ENCODE assay signal across 1 cellular context in genomic region chr6:108561742-108562502, GRCh38.
A peak's percentile ranks its signal among the peaks of the same experiment; 100 is the strongest.
TF ChIP-seq lines count a peak whose summit lies in the region.

No MANE protein-coding gene starts in this region.

TF ChIP-seq in HepG2, 621 proteins besides CTCF, POLR2A, EP300 and RAD21 (continued from another document and continues in another):
- TF ChIP-seq ZBTB14 (CRISPR knock-in tag; IDR thresholded peaks at IDR 0.05) = peak; percentile 33; the same call in 1 of the 2 replicates
- TF ChIP-seq ZNF740 (CRISPR knock-in tag; IDR thresholded peaks at IDR 0.05) = peak; percentile 86
- TF ChIP-seq SRSF4 (IDR thresholded peaks at IDR 0.05; ENCODE audit: low read depth, low read length, poor library complexity, severe bottlenecking) = no peak
- TF ChIP-seq ZSCAN22 (CRISPR knock-in tag; IDR thresholded peaks at IDR 0.05) = no peak
- TF ChIP-seq GMEB1 (CRISPR knock-in tag; IDR thresholded peaks at IDR 0.05; ENCODE audit: borderline replicate concordance) = no peak
- TF ChIP-seq BATF2 (CRISPR knock-in tag; IDR thresholded peaks at IDR 0.05) = no peak
- TF ChIP-seq TRAFD1 (CRISPR knock-in tag; IDR thresholded peaks at IDR 0.05; ENCODE audit: borderline replicate concordance) = no peak
- no peak for TF ChIP-seq PAX8 (CRISPR knock-in tag; IDR thresholded peaks at IDR 0.05; ENCODE audit: borderline replicate concordance)
- no peak for TF ChIP-seq SMARCE1 (IDR thresholded peaks at IDR 0.05; ENCODE audit: borderline replicate concordance)
- no peak for TF ChIP-seq MYC (CRISPR knock-in tag; IDR thresholded peaks at IDR 0.05; ENCODE audit: borderline replicate concordance)
- no peak for TF ChIP-seq ZNF484 (CRISPR knock-in tag; IDR thresholded peaks at IDR 0.05; ENCODE audit: borderline replicate concordance, low read depth)
- TF ChIP-seq ZNF382 (CRISPR knock-in tag; IDR thresholded peaks at IDR 0.05; ENCODE audit: borderline replicate concordance) = no peak
- no peak for TF ChIP-seq ZFP1 (CRISPR knock-in tag; IDR thresholded peaks at IDR 0.05)
- no peak for TF ChIP-seq ZNF143 (CRISPR knock-in tag; IDR thresholded peaks at IDR 0.05)
- TF ChIP-seq ISL2 (CRISPR knock-in tag; IDR thresholded peaks at IDR 0.05) = 0 out of 2 replicates have a peak, but pooled peaks have one; percentile 18
- 0 out of 2 replicates have a peak, but pooled peaks have one; percentile 21 for TF ChIP-seq BRCA1 (CRISPR knock-in tag; IDR thresholded peaks at IDR 0.05)
- no peak for TF ChIP-seq CREM (IDR thresholded peaks at IDR 0.05)
- TF ChIP-seq CREM (CRISPR knock-in tag; IDR thresholded peaks at IDR 0.05) = no peak
- TF ChIP-seq ZNF879 (CRISPR knock-in tag; IDR thresholded peaks at IDR 0.05) = no peak
- TF ChIP-seq ZNF775 (CRISPR knock-in tag; IDR thresholded peaks at IDR 0.05; ENCODE audit: borderline replicate concordance) = no peak
- TF ChIP-seq ZNF777 (CRISPR knock-in tag; IDR thresholded peaks at IDR 0.05) = peak; percentile 87
- peak; percentile 30 for TF ChIP-seq ZNF225 (CRISPR knock-in tag; IDR thresholded peaks at IDR 0.05)
- no peak for TF ChIP-seq ZNF564 (CRISPR knock-in tag; IDR thresholded peaks at IDR 0.05)
- no peak for TF ChIP-seq NFRKB (IDR thresholded peaks at IDR 0.05)
- TF ChIP-seq IRF2 (CRISPR knock-in tag; IDR thresholded peaks at IDR 0.05) = no peak
- no peak for TF ChIP-seq RAD51 (IDR thresholded peaks at IDR 0.05; ENCODE audit: borderline replicate concordance)
- no peak for TF ChIP-seq ZNF713 (CRISPR knock-in tag; IDR thresholded peaks at IDR 0.05)
- TF ChIP-seq ZBTB38 (CRISPR knock-in tag; IDR thresholded peaks at IDR 0.05) = no peak
- TF ChIP-seq CHCHD3 (CRISPR knock-in tag; IDR thresholded peaks at IDR 0.05) = no peak
- TF ChIP-seq ZNF343 (CRISPR knock-in tag; IDR thresholded peaks at IDR 0.05) = no peak
- no peak for TF ChIP-seq ETV5 (CRISPR knock-in tag; IDR thresholded peaks at IDR 0.05; ENCODE audit: borderline replicate concordance)
- TF ChIP-seq HNF4A (CRISPR knock-in tag; IDR thresholded peaks at IDR 0.05) = peak; percentile 32; the same call in 1 of the 2 replicates
- no peak for TF ChIP-seq SKIL (CRISPR knock-in tag; IDR thresholded peaks at IDR 0.05; ENCODE audit: borderline replicate concordance)
- TF ChIP-seq TRIM22 (IDR thresholded peaks at IDR 0.05) = no peak
- no peak for TF ChIP-seq MED1 (CRISPR knock-in tag; IDR thresholded peaks at IDR 0.05)
- TF ChIP-seq NCOA2 (CRISPR knock-in tag; IDR thresholded peaks at IDR 0.05) = no peak
- TF ChIP-seq ARID5B (CRISPR knock-in tag; IDR thresholded peaks at IDR 0.05) = no peak
- no peak for TF ChIP-seq PBX3 (CRISPR knock-in tag; IDR thresholded peaks at IDR 0.05; ENCODE audit: borderline replicate concordance)
- TF ChIP-seq ZNF766 (CRISPR knock-in tag; IDR thresholded peaks at IDR 0.05; ENCODE audit: borderline replicate concordance) = peak; percentile 91; the same call in 1 of the 2 replicates
- TF ChIP-seq IKZF1 (IDR thresholded peaks at IDR 0.05) = no peak
- TF ChIP-seq ZNF75D (CRISPR knock-in tag; IDR thresholded peaks at IDR 0.05; ENCODE audit: borderline replicate concordance) = no peak
- no peak for TF ChIP-seq CCDC6 (CRISPR knock-in tag; IDR thresholded peaks at IDR 0.05)
- no peak for TF ChIP-seq MIXL1 (CRISPR knock-in tag; IDR thresholded peaks at IDR 0.05)
- no peak for TF ChIP-seq HNF1A (IDR thresholded peaks at IDR 0.05; ENCODE audit: low read depth)
- no peak for TF ChIP-seq HNF1A (CRISPR knock-in tag; IDR thresholded peaks at IDR 0.05; ENCODE audit: borderline replicate concordance)
- TF ChIP-seq MYNN (CRISPR knock-in tag; IDR thresholded peaks at IDR 0.05; ENCODE audit: low read depth) = no peak; the same call in 1 of the 2 replicates
- TF ChIP-seq ZBTB37 (CRISPR knock-in tag; IDR thresholded peaks at IDR 0.05) = no peak
